In the genomic region with DNA sequence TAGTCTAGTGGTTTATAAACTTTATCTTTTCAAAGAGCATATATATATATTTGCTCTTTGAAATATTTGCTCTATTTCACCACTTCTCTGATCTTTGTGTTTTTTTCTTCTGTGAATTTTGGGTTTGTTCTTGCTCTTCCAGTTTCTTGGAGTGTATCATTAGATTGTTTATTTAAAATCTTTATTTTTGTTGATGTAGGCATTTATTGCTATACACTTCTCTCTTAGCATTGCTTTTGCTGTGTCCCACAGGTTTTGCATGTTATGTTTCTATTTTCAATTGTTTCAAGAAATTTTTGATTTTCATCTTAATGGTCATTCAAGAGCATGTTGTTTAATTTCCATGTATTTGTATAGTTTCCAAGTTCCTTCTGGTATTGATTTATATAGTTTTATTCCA, we compare ENCODE assay signal across 31 cellular contexts.
"Had no signal": no experiment of that assay in that cellular context is flagged by ENCODE, and none has a peak within 500 bp of the region (broad histone marks: within the 10 kb centered on the region; RNA-seq: fewer than 3 reads in every experiment).

No MANE protein-coding gene starts in this region.

- DNase-seq: activated B cell treated with CpG ODN at 0.5 μM for 24 hours; activated CD4-positive, alpha-beta memory T cell treated with anti-CD3 and anti-CD28 coated beads, Interleukin-2, amount 10 ng/mL, durations not matched to agents 7 days and 5 days; activated CD4-positive, alpha-beta T cell treated with anti-CD3 and anti-CD28 coated beads for 1 hour; activated CD4-positive, alpha-beta T cell treated with anti-CD3 and anti-CD28 coated beads for 36 hours; activated CD4-positive, alpha-beta T cell treated with anti-CD3 and anti-CD28 coated beads for 48 hours; activated CD4-positive, alpha-beta T cell treated with anti-CD3 and anti-CD28 coated beads, Interleukin-2, amount 10 ng/mL, durations not matched to agents 7 days and 5 days; activated CD4-positive, alpha-beta T cell treated with anti-CD3 and anti-CD28 coated beads, Interleukin-2, amount 50 U/mL, for 48 hours; activated CD8-positive, alpha-beta memory T cell treated with anti-CD3 and anti-CD28 coated beads for 24 hours; activated CD8-positive, alpha-beta memory T cell treated with anti-CD3 and anti-CD28 coated beads, Interleukin-2, amount 10 ng/mL, durations not matched to agents 7 days and 5 days; activated CD8-positive, alpha-beta memory T cell treated with anti-CD3 and anti-CD28 coated beads, Interleukin-2, amount 50 U/mL, for 48 hours; activated CD8-positive, alpha-beta T cell treated with anti-CD3 and anti-CD28 coated beads, Interleukin-2, amount 10 ng/mL, durations not matched to agents 7 days and 5 days; activated effector memory CD4-positive, alpha-beta T cell treated with Interleukin-2 at 50 U/mL for 16 hours; activated gamma-delta T cell; activated naive CD4-positive, alpha-beta T cell treated with anti-CD3 and anti-CD28 coated beads, Interleukin-2, amount 10 ng/mL, durations not matched to agents 7 days and 5 days; activated naive CD4-positive, alpha-beta T cell treated with Interleukin-2 at 50 U/mL for 16 hours; activated naive CD8-positive, alpha-beta T cell treated with anti-CD3 and anti-CD28 coated beads, Interleukin-2, amount 10 ng/mL, durations not matched to agents 7 days and 5 days; activated naive CD8-positive, alpha-beta T cell treated with anti-CD3 and anti-CD28 coated beads, Interleukin-2, amount 50 U/mL, for 24 hours; activated T-cell treated with anti-CD3 and anti-CD28 coated beads, Interleukin-2, amount 50 U/mL, for 24 hours; activated T-cell treated with anti-CD3 and anti-CD28 coated beads, Interleukin-2, amount 50 U/mL, for 48 hours; amygdala; anterior cingulate cortex; caudate nucleus; cerebellar nuclear complex; T-helper 1 cell; T-helper 2 cell; T-helper 9 cell had no signal

- FAIRE-seq: bronchial epithelial cell, TTC549 had no signal

- ATAC-seq: activated CD4-positive, alpha-beta T cell treated with anti-CD3 and anti-CD28 coated beads for 36 hours; activated CD8-positive, alpha-beta memory T cell treated with anti-CD3 and anti-CD28 coated beads, Interleukin-2, amount 10 ng/mL, durations not matched to agents 7 days and 5 days; activated CD8-positive, alpha-beta T cell treated with anti-CD3 and anti-CD28 coated beads, Interleukin-2, amount 10 ng/mL, durations not matched to agents 7 days and 5 days; activated naive CD8-positive, alpha-beta T cell treated with anti-CD3 and anti-CD28 coated beads, Interleukin-2, amount 50 U/mL, for 24 hours had no signal

- H3K27ac ChIP-seq: ascending aorta, cardiac muscle cell, VCaP had no signal

- H3K4me3 ChIP-seq: ascending aorta, cardiac muscle cell had no signal

- H3K27me3 ChIP-seq: ascending aorta, cardiac muscle cell had no signal

- H3K36me3 ChIP-seq: ascending aorta, cardiac muscle cell had no signal

- H3K4me1 ChIP-seq: ascending aorta had no signal
